In the genomic region with DNA sequence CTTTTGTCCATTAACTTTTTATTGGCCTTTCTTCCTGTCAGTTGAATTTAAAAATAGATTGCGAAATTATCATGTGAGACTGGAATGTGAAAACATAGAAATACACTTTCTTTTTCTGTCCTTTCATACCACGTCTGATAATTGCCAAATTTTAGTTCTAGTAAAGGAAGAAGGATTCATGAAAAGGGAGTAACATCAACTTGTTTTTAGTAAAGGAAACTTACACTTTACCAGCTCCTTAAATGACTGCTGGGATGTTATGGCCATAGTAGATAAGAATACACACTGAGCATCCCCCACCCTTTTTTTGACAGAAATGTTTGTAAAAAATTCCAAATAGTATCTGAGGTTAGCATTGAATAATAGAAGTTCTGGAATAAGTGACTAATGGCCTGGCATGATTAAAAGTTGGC, we compare ENCODE assay signal across 22 cellular contexts.
DNase-seq lines count a peak whose midpoint lies in the region; ATAC-seq, FAIRE-seq and TF ChIP-seq lines count a peak whose summit lies in the region.
"Had no signal": no experiment of that assay in that cellular context is flagged by ENCODE, and none has a peak within 500 bp of the region (broad histone marks: within the 10 kb centered on the region; RNA-seq: fewer than 3 reads in every experiment).

No MANE protein-coding gene starts in this region.

- H4K20me1 ChIP-seq in HepG2 (ENCODE audit: insufficient read depth, low read length), result no peaks in the 10 kb centered on the region

- no peaks in the 10 kb centered on the region for H3K27me3 Mint-ChIP-seq in glutamatergic neuron (ENCODE audit: unreplicated experiment)
- H3K27me3 Mint-ChIP-seq: progenitor cell of endocrine pancreas had no signal

- no peak for ATAC-seq in HepG2
- no peak for ATAC-seq in GM18517 (IDR thresholded peaks at IDR 0.05; ENCODE audit: unreplicated experiment)
- no peak for ATAC-seq in left ventricle myocardium superior
- ATAC-seq: lower lobe of right lung, natural killer cell, WTC11 had no signal

- H3K4me1 ChIP-seq in HepG2 (ENCODE audit: insufficient read depth, low read length), result no peaks in the 10 kb centered on the region
- H3K4me1 ChIP-seq: Caco-2, lower lobe of right lung had no signal

- no peaks in the 10 kb centered on the region for H3K4me1 Mint-ChIP-seq in glutamatergic neuron (ENCODE audit: low read depth, unreplicated experiment)
- H3K4me1 Mint-ChIP-seq: natural killer cell, WTC11 had no signal

- POLR2A ChIA-PET in HepG2 (lab: Yijun Ruan, JAX), result no interaction called here

- H3K9me3 Mint-ChIP-seq in glutamatergic neuron (ENCODE audit: unreplicated experiment), result no peaks in the 10 kb centered on the region
- H3K9me3 Mint-ChIP-seq: natural killer cell, WTC11 had no signal

- in situ Hi-C loops in HepG2 (cut with HindIII; ENCODE audit: extremely low pct_ligation_motif_present, low pct_unique_long_range_greater_than_20kb), result no loop called here

- 91% methylated on average over 2 of the region's 2 CpGs for WGBS in HepG2 (ENCODE audit: low lambda C conversion rate)

- TF ChIP-seq RAD21 in HepG2 (CRISPR knock-in tag; IDR thresholded peaks at IDR 0.05), result no peak

- no peak for TF ChIP-seq CTCF in AG09309 (IDR thresholded peaks at IDR 0.05; ENCODE audit: control insufficient read depth, insufficient read depth, low read depth, low read length, missing control alignments)
- TF ChIP-seq CTCF in cardiac fibroblast (IDR thresholded peaks at IDR 0.05; ENCODE audit: low read depth, low read length), result no peak
- no peak for TF ChIP-seq CTCF in HepG2 (CRISPR knock-in tag; IDR thresholded peaks at IDR 0.05)
- no peak for TF ChIP-seq CTCF in glutamatergic neuron (IDR thresholded peaks at IDR 0.05; ENCODE audit: partially characterized antibody, unreplicated experiment)

- H3K36me3 Mint-ChIP-seq in glutamatergic neuron (ENCODE audit: unreplicated experiment), result no peaks in the 10 kb centered on the region
- H3K36me3 Mint-ChIP-seq: natural killer cell, WTC11 had no signal

- TF ChIP-seq POLR2A in HepG2 (IDR thresholded peaks at IDR 0.05; ENCODE audit: insufficient read depth in 1 of 2, low read depth in 2 of 2, low read length in 2 of 2), result no peak

- H3K79me2 ChIP-seq in HepG2 (ENCODE audit: insufficient read depth, low read length), result no peaks in the 10 kb centered on the region

- H3K27ac Mint-ChIP-seq in glutamatergic neuron (ENCODE audit: unreplicated experiment), result no peak overlapping the region
- H3K27ac Mint-ChIP-seq: activated T-helper 2 cell treated with anti-CD3 and anti-CD28 coated beads, Interferon-gamma antibody, Interleukin-2, Interleukin-4, amounts not matched to agents 10 μg/mL and 5 μg/mL and 100 μg/mL, durations not matched to agents 14 hours and 24 hours and 36 hours; natural killer cell; progenitor cell of endocrine pancreas; WTC11 had no signal

- peak; percentile 7 for DNase-seq in AG09309 (ENCODE audit: low read depth)
- DNase-seq in OCI-M1 (lab: John Stamatoyannopoulos, UW), result peak; percentile 88
- DNase-seq in cardiac fibroblast (ENCODE audit: low read depth in 2 of 2), result peak; percentile 41 to 76
- DNase-seq in HepG2 (ENCODE audit: low spot score), result no peak
- no peak for DNase-seq in C1 segment of cervical spinal cord (lab: John Stamatoyannopoulos, UW)
- no peak for DNase-seq in glutamatergic neuron
- no peak for DNase-seq in left ventricle myocardium superior
- DNase-seq: Caco-2; dorsolateral prefrontal cortex; Karpas-422; lower lobe of right lung; natural killer cell; NCI-H146; NCI-H2227 treated with DMSO at 0.1 percent for 48 hours; NK-92 treated with Interleukin-12 subunit alpha and Interleukin-12 subunit beta, amount 100 ng/mL, for 24 hours; stimulated activated naive CD4-positive, alpha-beta T cell treated with Interleukin-2 at 50 U/mL for 16 hours; T-helper 1 cell had no signal

- intact Hi-C loops in HepG2 (cut with micrococcal nuclease; ENCODE audit: unreplicated experiment), result no loop called here
- intact Hi-C loops in left ventricle myocardium superior (cut with micrococcal nuclease), result no loop called here

- no peak overlapping the region for H3K4me3 Mint-ChIP-seq in glutamatergic neuron (ENCODE audit: unreplicated experiment)
- H3K4me3 Mint-ChIP-seq: natural killer cell, WTC11 had no signal

- H3K9ac ChIP-seq in HepG2 (ENCODE audit: insufficient read depth, low read depth, low read length), result no peak overlapping the region

- no peaks in the 10 kb centered on the region for H3K36me3 ChIP-seq in HepG2 (replicated peaks in 1 of 2; ENCODE audit: control insufficient read depth in 1 of 2, insufficient read depth in 2 of 2, low read length in 2 of 2)
- H3K36me3 ChIP-seq: lower lobe of right lung had no signal

- BruUV-seq in HepG2 (replicated peaks; lab: Mats Ljungman, UMichigan), result no TSS peak

- no peak overlapping the region for H2AFZ ChIP-seq in HepG2 (ENCODE audit: low read length)

- CTCF ChIA-PET in HepG2 (lab: Yijun Ruan, JAX; ENCODE audit: low intra/inter-chr PET ratio, low total read pairs), result no interaction called here

- H3K4me3 ChIP-seq in AG09309 (ENCODE audit: control insufficient read depth, low read depth, low read length) (no peak overlapping the region), cardiac fibroblast (replicated peaks in 1 of 2; ENCODE audit: low read depth in 2 of 2, low read length in 2 of 2) (no peak overlapping the region), HepG2 (replicated peaks in 1 of 3; ENCODE audit: insufficient read depth in 1 of 3, low read depth in 2 of 3, low read length in 3 of 3) (no peak overlapping the region)
- H3K4me3 ChIP-seq: dorsolateral prefrontal cortex, lower lobe of right lung had no signal

- no peak overlapping the region for H3K4me2 ChIP-seq in HepG2 (ENCODE audit: low read depth, low read length)

- TF ChIP-seq EP300 in HepG2 (IDR thresholded peaks at IDR 0.05; ENCODE audit: low read depth in 2 of 2, low read length in 2 of 2) (no peak), HepG2 (CRISPR knock-in tag; IDR thresholded peaks at IDR 0.05; ENCODE audit: borderline replicate concordance) (no peak)

- no peaks in the 10 kb centered on the region; a peak in 1 of 5 replicates for H3K27me3 ChIP-seq in HepG2 (ENCODE audit: control insufficient read depth in 1 of 2, insufficient read depth in 2 of 2, low read length in 2 of 2)
- H3K27me3 ChIP-seq: dorsolateral prefrontal cortex had no signal

- no peak overlapping the region for H3K27ac ChIP-seq in HepG2 (ENCODE audit: extremely low read length, insufficient read depth, low read length)
- H3K27ac ChIP-seq: HL-60, lower lobe of right lung had no signal

- no peak for FAIRE-seq in HepG2 (lab: Jason Lieb, UNC)

- no peaks in the 10 kb centered on the region for H3K9me3 ChIP-seq in HepG2 (ENCODE audit: low read length)
- H3K9me3 ChIP-seq: Caco-2, lower lobe of right lung had no signal

TF ChIP-seq in HepG2, 621 proteins besides CTCF, POLR2A, EP300 and RAD21:
- peak; percentile 66; the same call in 1 of the 2 replicates for TF ChIP-seq CEBPB (IDR thresholded peaks at IDR 0.05; ENCODE audit: borderline replicate concordance, low read depth, low read length)
- TF ChIP-seq, protein P1, sequence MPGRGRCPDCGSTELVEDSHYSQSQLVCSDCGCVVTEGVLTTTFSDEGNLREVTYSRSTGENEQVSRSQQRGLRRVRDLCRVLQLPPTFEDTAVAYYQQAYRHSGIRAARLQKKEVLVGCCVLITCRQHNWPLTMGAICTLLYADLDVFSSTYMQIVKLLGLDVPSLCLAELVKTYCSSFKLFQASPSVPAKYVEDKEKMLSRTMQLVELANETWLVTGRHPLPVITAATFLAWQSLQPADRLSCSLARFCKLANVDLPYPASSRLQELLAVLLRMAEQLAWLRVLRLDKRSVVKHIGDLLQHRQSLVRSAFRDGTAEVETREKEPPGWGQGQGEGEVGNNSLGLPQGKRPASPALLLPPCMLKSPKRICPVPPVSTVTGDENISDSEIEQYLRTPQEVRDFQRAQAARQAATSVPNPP (CRISPR knock-in tag; IDR thresholded peaks at IDR 0.05), result no peak

Comparison
In these comparisons a context has a peak if more than half of its experiments do, and no peak if none do; other contexts are left out.
1. DNase-seq: peak in AG09309 (single experiment), OCI-M1 (single experiment) and cardiac fibroblast (2 of 2); none in HepG2 (single experiment), C1 segment of cervical spinal cord (0 of 14), glutamatergic neuron (single experiment) and left ventricle myocardium superior (single experiment).